Comparison of ENCODE assay signal across 8 cellular contexts in genomic region chr7:63925626-63926460, GRCh38.
A peak's percentile ranks its signal among the peaks of the same experiment; 100 is the strongest.
DNase-seq lines count a peak whose midpoint lies in the region; ATAC-seq and TF ChIP-seq lines count a peak whose summit lies in the region.

No MANE protein-coding gene starts in this region.

- no peaks in the 10 kb centered on the region for H3K27me3 ChIP-seq in upper lobe of left lung

- TF ChIP-seq POLR2A in upper lobe of left lung (IDR thresholded peaks at IDR 0.05) = peak in 1 of 4 donors; percentile 45

- peaks cover 0 to 2% (median 0%) of the 10 kb centered on the region in 4 donors for H3K9me3 ChIP-seq in upper lobe of left lung

- H3K4me1 ChIP-seq in upper lobe of left lung = peaks cover 0 to 17% (median 6%) of the 10 kb centered on the region in 4 donors

- H3K4me3 ChIP-seq in GM12865 (ENCODE audit: low read depth, low read length) (no peak overlapping the region), fibroblast of pulmonary artery (replicated peaks; ENCODE audit: low read depth, low read length) (no peak overlapping the region), upper lobe of left lung (peak overlapping the region in 3 of 4 donors; percentile 65 to 71 (median 70))

- no peak for TF ChIP-seq CTCF in GM12865 (IDR thresholded peaks at IDR 0.05; ENCODE audit: insufficient read depth, low read depth, low read length, missing control alignments)
- no peak for TF ChIP-seq CTCF in fibroblast of pulmonary artery (IDR thresholded peaks at IDR 0.05; ENCODE audit: low read length, missing control alignments)
- TF ChIP-seq CTCF in upper lobe of left lung (IDR thresholded peaks at IDR 0.05) = no peak

- peak; percentile 57 for DNase-seq in GM12865 (ENCODE audit: low read depth)
- peak; percentile 94 to 96 for DNase-seq in NCI-H526 (lab: John Stamatoyannopoulos, UW)
- peak; percentile 83 for DNase-seq in activated T-cell treated with anti-CD3 and anti-CD28 coated beads for 4 hours
- peak; percentile 16 for DNase-seq in fibroblast of pulmonary artery (ENCODE audit: low read depth)
- peak; percentile 95 for DNase-seq in putamen (ENCODE audit: low spot score)
- peak; percentile 94 to 96 for DNase-seq in upper lobe of left lung
- no peak for DNase-seq in NOMO-1 treated with DMSO at 0.1 percent for 48 hours (lab: John Stamatoyannopoulos, UW; ENCODE audit: unreplicated experiment)

- peak overlapping the region in 3 of 4 donors; percentile 89 to 93 (median 90) for H3K27ac ChIP-seq in upper lobe of left lung

- no peak for TF ChIP-seq EP300 in upper lobe of left lung (IDR thresholded peaks at IDR 0.05)

- H3K36me3 ChIP-seq in upper lobe of left lung = no peaks in the 10 kb centered on the region

- WGBS in upper lobe of left lung, 2 donors = 9% methylated on average over 24 to 47 of the region's 47 CpGs

- ATAC-seq in upper lobe of left lung (ENCODE audit: low FRiP score in 2 of 2) (peak; percentile 98 to 99), GM18861 (IDR thresholded peaks at IDR 0.05; ENCODE audit: unreplicated experiment) (no peak)

Comparison
In these comparisons a context has a peak if more than half of its experiments do, and no peak if none do; other contexts are left out.
1. H3K4me3 ChIP-seq: peak in upper lobe of left lung (3 of 4); none in GM12865 (single experiment) and fibroblast of pulmonary artery (single experiment).